Comparison of ENCODE assay signal across 9 cellular contexts in the genomic region with DNA sequence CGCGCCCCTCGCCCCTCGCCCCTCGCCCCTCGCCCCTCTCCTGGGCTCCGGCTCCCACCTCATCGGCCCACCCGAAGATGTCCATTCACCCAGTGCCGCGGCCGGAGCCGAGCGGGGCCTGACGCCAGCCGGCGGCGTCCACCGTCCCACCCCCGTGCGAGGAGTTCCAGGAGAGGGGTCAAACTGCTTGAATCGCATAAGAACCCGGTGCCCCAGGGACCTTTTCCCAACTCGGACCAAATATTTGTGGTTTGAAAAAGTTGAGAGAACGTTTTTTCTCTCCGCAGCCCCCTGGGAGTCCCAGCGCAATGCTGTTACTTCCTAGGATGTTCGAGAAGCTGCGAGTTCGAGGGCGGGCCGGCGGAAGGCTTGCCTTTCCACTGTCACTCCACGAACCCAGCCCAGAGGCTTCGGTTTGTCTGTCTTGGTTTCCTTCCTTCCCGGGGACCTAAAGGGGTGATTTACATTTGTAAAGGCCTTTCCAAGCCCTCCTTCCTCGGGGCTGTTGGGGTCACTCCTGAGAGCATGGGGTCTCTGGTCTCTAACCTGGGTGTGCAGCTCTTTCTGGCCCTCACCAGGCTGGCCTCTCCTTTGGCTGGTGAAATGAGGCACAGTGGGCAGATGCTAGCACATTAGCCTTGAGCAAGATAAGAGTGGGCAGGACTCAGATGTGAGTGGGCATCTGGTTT. TPM values are rescaled to one million over a fixed set of nuclear protein-coding genes. Genes with fewer than 3 reads are reported as not detected.
DNase-seq lines count a peak whose midpoint lies in the region; ATAC-seq, FAIRE-seq and TF ChIP-seq lines count a peak whose summit lies in the region.
"Had no signal": no experiment of that assay in that cellular context is flagged by ENCODE, and none has a peak within 500 bp of the region (broad histone marks: within the 10 kb centered on the region; RNA-seq: fewer than 3 reads in every experiment).

No MANE protein-coding gene starts in this region.

- no peaks in the 10 kb centered on the region for H3K9me3 ChIP-seq in HUES48 (ENCODE audit: control insufficient read depth, insufficient read depth, low read length)
- H3K9me3 ChIP-seq in body of pancreas = no peaks in the 10 kb centered on the region
- no peaks in the 10 kb centered on the region for H3K9me3 ChIP-seq in iPS-18a (ENCODE audit: control insufficient read depth, low read depth, low read length)
- no peaks in the 10 kb centered on the region for H3K9me3 ChIP-seq in small intestine (ENCODE audit: control insufficient read depth, low read depth)

- ATAC-seq in body of pancreas (peak; percentile 16), GM18858 (IDR thresholded peaks at IDR 0.05; ENCODE audit: unreplicated experiment) (no peak)

- H3K36me3 ChIP-seq in HUES48 (ENCODE audit: control insufficient read depth, insufficient read depth, low read length) (peaks cover 15% of the 10 kb centered on the region; the same call in 1 of the 2 replicates), body of pancreas (replicated peaks in 1 of 2; ENCODE audit: insufficient read depth in 1 of 2, low read depth in 2 of 2) (no peaks in the 10 kb centered on the region), iPS-18a (ENCODE audit: control insufficient read depth, low read depth, low read length) (no peaks in the 10 kb centered on the region), small intestine (ENCODE audit: control insufficient read depth in 2 of 2, insufficient read depth in 2 of 2, low read length in 2 of 2) (no peaks in the 10 kb centered on the region)

- H3K27ac ChIP-seq in HUES48 (ENCODE audit: low read depth, low read length) (no peak overlapping the region), body of pancreas (peak overlapping the region in 3 of 4 donors; percentile 43 to 53 (median 49)), iPS-18a (ENCODE audit: low read length) (no peak overlapping the region), small intestine (ENCODE audit: low read depth in 1 of 2, low read length in 1 of 2) (peak overlapping the region; percentile 30 to 86)
- H3K27ac ChIP-seq: SK-N-MC had no signal

- no peak for FAIRE-seq in small intestine (lab: Jason Lieb, UNC)

- H3K4me3 ChIP-seq in HUES48 (ENCODE audit: low read depth, low read length) = peak overlapping the region; percentile 52
- peak overlapping the region in 1 of 2 donors; percentile 33 for H3K4me3 ChIP-seq in body of pancreas
- peak overlapping the region; percentile 54 for H3K4me3 ChIP-seq in iPS-18a (ENCODE audit: low read length)
- H3K4me3 ChIP-seq in small intestine (ENCODE audit: low read depth in 1 of 2, low read length in 2 of 2) = peak overlapping the region in 1 of 2 donors; percentile 0
- H3K4me3 ChIP-seq: SK-N-MC had no signal

- DNase-seq in body of pancreas (peak; percentile 31 to 68 (median 44)), small intestine (no peak), DMS114 treated with DMSO at 0.1 percent for 48 hours (lab: John Stamatoyannopoulos, UW; ENCODE audit: unreplicated experiment) (no peak), NAMALWA (ENCODE audit: low spot score) (no peak)
- no peak for DNase-seq in stimulated activated CD4-positive, alpha-beta T cell treated with anti-CD3 and anti-CD28 coated beads, Interleukin-4, amount 100 ng/mL, for 1 hour

- H3K4me1 ChIP-seq in HUES48 (ENCODE audit: control insufficient read depth, insufficient read depth, low read length) = peaks cover 20% of the 10 kb centered on the region
- peaks cover 20% of the 10 kb centered on the region for H3K4me1 ChIP-seq in body of pancreas
- H3K4me1 ChIP-seq in iPS-18a (ENCODE audit: control insufficient read depth, low read depth, low read length) = peaks cover 14% of the 10 kb centered on the region
- H3K4me1 ChIP-seq in small intestine (ENCODE audit: control insufficient read depth in 2 of 2, insufficient read depth in 1 of 2, low read depth in 1 of 2, low read length in 1 of 2) = peaks cover 0 to 8% of the 10 kb centered on the region in 2 donors

- TF ChIP-seq CTCF in body of pancreas (IDR thresholded peaks at IDR 0.05) = no peak

- TF ChIP-seq POLR2A in body of pancreas (IDR thresholded peaks at IDR 0.05) = no peak

- H3K27me3 ChIP-seq in HUES48 (ENCODE audit: control insufficient read depth, insufficient read depth, low read length) (peaks cover 74% of the 10 kb centered on the region), body of pancreas (no peaks in the 10 kb centered on the region), iPS-18a (ENCODE audit: control insufficient read depth, insufficient read depth, low read length) (peaks cover 98% of the 10 kb centered on the region), small intestine (ENCODE audit: control insufficient read depth in 2 of 2, insufficient read depth in 2 of 2, low read length in 2 of 2) (no peaks in the 10 kb centered on the region)

- H3K9ac ChIP-seq in HUES48 (ENCODE audit: low read depth, low read length) (no peak overlapping the region), iPS-18a (ENCODE audit: low read length) (no peak overlapping the region)

- WGBS in body of pancreas, 2 donors = 54 to 72% methylated on average over 30 to 31 of the region's 37 CpGs
- WGBS in small intestine, 3 donors = 39 to 83% (median 69%) methylated on average over 34 to 37 of the region's 37 CpGs

- intact Hi-C loops in body of pancreas (cut with DNase I) = no loop called here

RNA-seq across cellular contexts. Expression of gene ETS1, which starts 38.0 kb away (rescaled TPM):
- total RNA-seq in body of pancreas = 10 to 100 TPM; 20.0 to 22.7 TPM
- 10 to 100 TPM in 2 of 3 donors, 1 to 10 TPM in 1; 5.1 to 28.0 (median 13.8) TPM for polyA plus RNA-seq in small intestine

Comparison
In these comparisons a context has a peak if more than half of its experiments do, and no peak if none do; other contexts are left out.
1. H3K27ac ChIP-seq: peak in body of pancreas (3 of 4) and small intestine (2 of 2); none in HUES48 (single experiment) and iPS-18a (single experiment).
2. DNase-seq: peak in body of pancreas (4 of 4); none in small intestine (single experiment), DMS114 treated with DMSO at 0.1 percent for 48 hours (single experiment), NAMALWA (single experiment) and stimulated activated CD4-positive, alpha-beta T cell treated with anti-CD3 and anti-CD28 coated beads, Interleukin-4, amount 100 ng/mL, for 1 hour (single experiment).